Comparison of ENCODE assay signal across 11 cellular contexts in the genomic region with DNA sequence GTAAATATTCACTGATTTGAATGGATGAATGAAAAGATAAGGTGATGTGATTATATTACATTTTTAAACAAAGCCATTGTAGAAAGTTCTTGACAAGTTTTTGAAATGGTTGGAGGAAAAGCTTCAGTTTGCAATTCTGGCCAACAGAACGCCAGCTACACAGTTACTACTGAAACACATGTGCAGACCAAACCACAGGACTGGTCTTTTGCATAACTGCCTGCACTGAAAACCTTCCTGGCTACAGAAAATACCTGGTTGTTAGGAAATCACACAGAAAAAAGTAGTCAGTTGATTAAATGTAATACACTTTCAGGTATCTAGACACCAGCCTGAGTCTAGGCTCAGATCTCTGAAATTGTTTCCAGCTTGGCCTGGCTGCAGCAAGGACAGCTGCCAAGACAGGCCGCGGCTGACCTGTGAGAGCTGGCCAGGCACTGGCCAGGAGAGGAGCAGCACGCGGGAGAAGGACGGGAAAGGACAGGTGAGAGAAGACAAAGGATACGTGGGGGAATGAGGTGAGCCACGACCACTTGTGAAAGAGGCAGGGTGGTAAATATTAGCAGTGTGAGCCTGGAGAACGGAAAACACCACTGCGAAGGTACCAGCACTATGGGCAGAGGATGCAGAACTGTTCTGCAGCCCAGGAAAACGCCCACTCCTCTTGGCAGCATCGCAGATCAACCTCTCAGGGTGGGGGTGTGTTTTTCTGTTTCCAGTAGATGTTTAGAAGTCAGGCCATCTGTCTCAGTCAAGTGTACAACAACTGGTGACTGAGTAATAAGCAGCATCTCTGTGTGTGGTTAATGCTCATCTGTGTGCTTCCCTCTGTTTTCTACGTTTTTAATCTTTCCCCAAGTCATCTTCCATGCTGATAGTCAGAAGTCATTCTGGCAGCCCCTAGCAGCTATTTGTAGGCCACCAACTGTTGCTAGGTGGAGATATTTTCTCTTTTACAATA.
A peak's percentile ranks its signal among the peaks of the same experiment; 100 is the strongest.
DNase-seq lines count a peak whose midpoint lies in the region; ATAC-seq and TF ChIP-seq lines count a peak whose summit lies in the region.
"Had no signal": no experiment of that assay in that cellular context is flagged by ENCODE, and none has a peak within 500 bp of the region (broad histone marks: within the 10 kb centered on the region; RNA-seq: fewer than 3 reads in every experiment).

No MANE protein-coding gene starts in this region.

- peak overlapping the region; percentile 38; the same call in 1 of the 2 replicates for H3K27ac ChIP-seq in SU-DHL-6 (ENCODE audit: low read depth, low read length)
- H3K27ac ChIP-seq in neutrophil: peak overlapping the region; percentile 34
- no peak overlapping the region for H3K27ac ChIP-seq in PC-9

- intact Hi-C loops in PC-9 (cut with micrococcal nuclease; ENCODE audit: unreplicated experiment): no loop called here

- no peaks in the 10 kb centered on the region for H4K20me1 ChIP-seq in SU-DHL-6 (ENCODE audit: low read depth, low read length)
- no peaks in the 10 kb centered on the region for H4K20me1 ChIP-seq in PC-9 (ENCODE audit: insufficient read depth)

- H3F3A ChIP-seq in SU-DHL-6 (ENCODE audit: insufficient read depth) (no peaks in the 10 kb centered on the region; the same call in none of the 2 replicates), PC-9 (ENCODE audit: insufficient read depth, low read depth) (peaks cover 7% of the 10 kb centered on the region)

- H3K4me3 ChIP-seq in SU-DHL-6 (ENCODE audit: insufficient read depth, low read length, poor library complexity, severe bottlenecking): no peak overlapping the region
- H3K4me3 ChIP-seq in neutrophil (ENCODE audit: low read depth in 1 of 2, low read length in 1 of 2): no peak overlapping the region
- H3K4me3 ChIP-seq in PC-9: no peak overlapping the region

- H3K4me2 ChIP-seq in SU-DHL-6 (ENCODE audit: low read depth, low read length, poor library complexity, severe bottlenecking) (no peak overlapping the region), PC-9 (no peak overlapping the region)

- H2AFZ ChIP-seq in SU-DHL-6 (ENCODE audit: low read depth, low read length, severe bottlenecking): no peak overlapping the region
- no peak overlapping the region for H2AFZ ChIP-seq in PC-9

- H3K79me2 ChIP-seq in SU-DHL-6 (ENCODE audit: insufficient read depth, low read length) (peaks cover 94% of the 10 kb centered on the region), PC-9 (ENCODE audit: low read depth) (peaks cover 62% of the 10 kb centered on the region)

- no TSS peak for BruUV-seq in PC-9 (replicated peaks; lab: Mats Ljungman, UMichigan)

- H3K36me3 ChIP-seq in SU-DHL-6 (ENCODE audit: low read length): peaks cover 2% of the 10 kb centered on the region; the same call in 1 of the 2 replicates
- H3K36me3 ChIP-seq in neutrophil: no peaks in the 10 kb centered on the region
- H3K36me3 ChIP-seq in PC-9 (ENCODE audit: low read depth): no peaks in the 10 kb centered on the region

- H3K27me3 ChIP-seq in SU-DHL-6 (ENCODE audit: low read length) (no peaks in the 10 kb centered on the region), neutrophil (no peaks in the 10 kb centered on the region), PC-9 (ENCODE audit: insufficient read depth, low read depth) (no peaks in the 10 kb centered on the region)

- DNase-seq in PC-9 (no peak), GM19240 (ENCODE audit: insufficient read length, low spot score) (no peak), NCI-H2196 (lab: John Stamatoyannopoulos, UW; ENCODE audit: unreplicated experiment) (no peak)
- DNase-seq: activated CD8-positive, alpha-beta memory T cell treated with anti-CD3 and anti-CD28 coated beads, Interleukin-2, amount 50 U/mL, for 48 hours; dermis blood vessel endothelial cell; small intestine had no signal

- H3K9me3 ChIP-seq in SU-DHL-6 (ENCODE audit: insufficient read depth, low read length): no peaks in the 10 kb centered on the region
- no peaks in the 10 kb centered on the region for H3K9me3 ChIP-seq in neutrophil
- no peaks in the 10 kb centered on the region for H3K9me3 ChIP-seq in PC-9 (ENCODE audit: insufficient read depth, low read depth)

- H3K4me1 ChIP-seq in neutrophil (ENCODE audit: control insufficient read depth in 1 of 2, insufficient read depth in 1 of 2, low read depth in 1 of 2, low read length in 1 of 2) (peaks cover 52% of the 10 kb centered on the region in 2 experiments), PC-9 (replicated peaks; ENCODE audit: insufficient read depth) (peaks cover 34% of the 10 kb centered on the region)

- H3K9ac ChIP-seq in SU-DHL-6 (ENCODE audit: low read length): no peak overlapping the region

- TF ChIP-seq CTCF in SU-DHL-6 (IDR thresholded peaks at IDR 0.05; ENCODE audit: insufficient read depth, low read length, poor library complexity, severe bottlenecking): no peak
- no peak for TF ChIP-seq CTCF in neutrophil (IDR thresholded peaks at IDR 0.05)
- TF ChIP-seq CTCF in PC-9 (conservative IDR thresholded peaks at IDR 0.05): no peak

- CTCF ChIA-PET in PC-9 (lab: Charles Lee): interaction anchor here (0.6 kb wide), 1 partner anchor 238 kb away, joined by 3 read pairs; no protein-coding TSS in a partner anchor

- POLR2A ChIA-PET in PC-9 (lab: Charles Lee; ENCODE audit: unreplicated experiment): no interaction called here

- H3K9me2 ChIP-seq in SU-DHL-6 (replicated peaks; ENCODE audit: insufficient read depth, low read length): no peaks in the 10 kb centered on the region
- H3K9me2 ChIP-seq in PC-9 (ENCODE audit: insufficient read depth): no peaks in the 10 kb centered on the region

- ATAC-seq in GM18909 (IDR thresholded peaks at IDR 0.05; ENCODE audit: poor library complexity, unreplicated experiment) (peak; percentile 63), HG02798 (IDR thresholded peaks at IDR 0.05; ENCODE audit: poor library complexity, unreplicated experiment) (peak; percentile 67), GM18870 (IDR thresholded peaks at IDR 0.05; ENCODE audit: unreplicated experiment) (no peak)
